In the genomic region with DNA sequence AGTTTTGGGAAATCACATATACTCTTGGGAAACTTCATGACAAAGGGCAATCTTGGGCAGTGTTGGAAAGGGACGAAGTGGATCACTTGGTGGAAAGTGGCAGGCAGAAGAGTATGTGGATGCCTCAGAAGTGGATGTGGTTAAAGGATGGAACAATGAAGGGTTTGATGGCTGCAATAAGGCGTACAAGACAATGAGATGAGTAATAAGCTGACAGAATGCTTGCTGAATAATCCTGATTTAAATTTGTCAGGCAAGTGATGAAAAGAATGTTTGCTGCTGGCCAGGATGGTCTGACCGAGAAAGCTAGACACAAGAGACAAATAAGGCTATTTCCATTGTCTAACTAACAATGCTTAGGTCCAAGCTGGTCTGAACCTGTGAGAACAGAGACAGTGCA, we compare ENCODE assay signal across 11 cellular contexts.
DNase-seq lines count a peak whose midpoint lies in the region; ATAC-seq and TF ChIP-seq lines count a peak whose summit lies in the region.
"Had no signal": no experiment of that assay in that cellular context is flagged by ENCODE, and none has a peak within 500 bp of the region (broad histone marks: within the 10 kb centered on the region; RNA-seq: fewer than 3 reads in every experiment).

No MANE protein-coding gene starts in this region.

- no peak for ATAC-seq in HG03442 (IDR thresholded peaks at IDR 0.05; ENCODE audit: unreplicated experiment)

- no peak for TF ChIP-seq CTCF in epithelial cell of esophagus (IDR thresholded peaks at IDR 0.05; ENCODE audit: insufficient read depth, low read depth, low read length, missing control alignments)

- no peak overlapping the region for H3K4me3 ChIP-seq in epithelial cell of esophagus (ENCODE audit: low read length)
- H3K4me3 ChIP-seq in skeletal muscle cell (ENCODE audit: low read depth, low read length): no peak overlapping the region

- peak; percentile 67 for DNase-seq in GM04503 (ENCODE audit: low read depth)
- peak; percentile 20 for DNase-seq in SW480 (ENCODE audit: low spot score)
- DNase-seq in epithelial cell of esophagus (ENCODE audit: low read depth): peak; percentile 73
- peak; percentile 68 for DNase-seq in skeletal muscle cell (ENCODE audit: low read depth)
- DNase-seq in ecto neural progenitor cell (ENCODE audit: low spot score): no peak
- DNase-seq in activated gamma-delta T cell (lab: John Stamatoyannopoulos, UW): no peak
- DNase-seq: naive B cell, NCI-H1048, NCI-H774, SW 1271 had no signal

Comparison
In these comparisons a context has a peak if more than half of its experiments do, and no peak if none do; other contexts are left out.
1. DNase-seq: peak in GM04503 (single experiment), SW480 (single experiment), epithelial cell of esophagus (single experiment) and skeletal muscle cell (single experiment); none in ecto neural progenitor cell (single experiment) and activated gamma-delta T cell (single experiment).